ENCODE assay signal across 18 cellular contexts in genomic region chr10:57094083-57094482, GRCh38.
A peak's percentile ranks its signal among the peaks of the same experiment; 100 is the strongest.
DNase-seq lines count a peak whose midpoint lies in the region; ATAC-seq and TF ChIP-seq lines count a peak whose summit lies in the region.
"Had no signal": no experiment of that assay in that cellular context is flagged by ENCODE, and none has a peak within 500 bp of the region (broad histone marks: within the 10 kb centered on the region; RNA-seq: fewer than 3 reads in every experiment).

No MANE protein-coding gene starts in this region.

- peak; percentile 89 for ATAC-seq in left lung
- ATAC-seq in lower lobe of right lung, result peak; percentile 40 to 69
- peak; percentile 68 for ATAC-seq in upper lobe of right lung
- ATAC-seq in GM21515 (IDR thresholded peaks at IDR 0.05; ENCODE audit: unreplicated experiment), result no peak
- ATAC-seq: GM12878 had no signal

- intact Hi-C loops in left lung (cut with DNase I) (no loop called here), lower lobe of right lung (cut with DNase I) (no loop called here), upper lobe of right lung (cut with DNase I) (no loop called here)

- no peaks in the 10 kb centered on the region for H3K36me3 ChIP-seq in left lung
- no peaks in the 10 kb centered on the region for H3K36me3 ChIP-seq in lower lobe of right lung
- no peaks in the 10 kb centered on the region for H3K36me3 ChIP-seq in upper lobe of right lung
- H3K36me3 ChIP-seq: BE2C, BLaER1 had no signal

- no peak for TF ChIP-seq CTCF in left lung (IDR thresholded peaks at IDR 0.05)
- TF ChIP-seq CTCF in lower lobe of right lung (IDR thresholded peaks at IDR 0.05), result no peak
- TF ChIP-seq CTCF in upper lobe of right lung (IDR thresholded peaks at IDR 0.05), result no peak

- H3K9me3 ChIP-seq in left lung (peaks cover 0 to 14% of the 10 kb centered on the region in 2 donors), lower lobe of right lung (no peaks in the 10 kb centered on the region), upper lobe of right lung (no peaks in the 10 kb centered on the region)
- H3K9me3 ChIP-seq: BE2C, Caco-2 had no signal

- H3K4me1 ChIP-seq in left lung (no peaks in the 10 kb centered on the region), lower lobe of right lung (no peaks in the 10 kb centered on the region), upper lobe of right lung (no peaks in the 10 kb centered on the region)
- H3K4me1 ChIP-seq: BE2C, BLaER1, Caco-2 had no signal

- H3K27ac ChIP-seq in left lung (no peak overlapping the region), lower lobe of right lung (no peak overlapping the region), upper lobe of right lung (no peak overlapping the region)
- H3K27ac ChIP-seq: BLaER1 had no signal

- H3K27me3 ChIP-seq in left lung (no peaks in the 10 kb centered on the region), lower lobe of right lung (ENCODE audit: low read depth) (no peaks in the 10 kb centered on the region), upper lobe of right lung (no peaks in the 10 kb centered on the region)
- H3K27me3 ChIP-seq: BE2C, BLaER1 had no signal

- DNase-seq in left lung (no peak), lower lobe of right lung (no peak), upper lobe of right lung (no peak), GF-D8 (lab: John Stamatoyannopoulos, UW) (no peak), COLO668 (lab: John Stamatoyannopoulos, UW; ENCODE audit: unreplicated experiment) (no peak)
- DNase-seq: 8988T; ACHN; BE2C; C1 segment of cervical spinal cord; Caco-2; Calu3; CD4-positive, alpha-beta memory T cell; CD4-positive, CD25-positive, alpha-beta regulatory T cell; CD8-positive, alpha-beta memory T cell; DMS79 treated with DMSO at 0.1 percent for 48 hours had no signal

- H3K4me3 ChIP-seq in left lung (no peak overlapping the region), lower lobe of right lung (no peak overlapping the region), upper lobe of right lung (no peak overlapping the region)
- H3K4me3 ChIP-seq: BLaER1, GM12878 had no signal
